In the genomic region with DNA sequence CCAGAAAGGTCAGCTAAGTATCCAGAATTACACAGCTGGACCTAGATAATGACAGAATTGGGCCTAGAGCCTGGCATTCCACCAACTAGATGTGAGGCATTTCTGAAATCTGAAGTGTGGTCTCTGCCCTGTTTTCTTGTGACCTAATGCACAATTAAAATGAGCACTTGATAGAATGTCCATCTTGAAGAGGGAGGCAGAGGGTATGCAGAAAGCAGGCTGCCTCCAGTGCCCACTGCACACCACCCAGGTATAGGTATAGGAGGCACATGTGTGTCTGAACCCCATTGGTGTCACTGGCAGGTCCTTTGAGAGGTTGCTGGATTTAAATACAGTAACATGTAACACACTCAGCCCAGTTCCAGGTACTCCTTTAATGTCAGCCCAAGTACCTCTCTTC, we compare ENCODE assay signal across 1 cellular context.
TF ChIP-seq lines count a peak whose summit lies in the region.

No MANE protein-coding gene starts in this region.

TF ChIP-seq in IMR-90, 13 proteins besides CTCF, POLR2A, EP300 and RAD21 (continued from another document):
- TF ChIP-seq ELK1 (IDR thresholded peaks at IDR 0.05; ENCODE audit: borderline replicate concordance, low read depth, low read length) = no peak
- no peak for TF ChIP-seq RCOR1 (IDR thresholded peaks at IDR 0.05; ENCODE audit: insufficient replicate concordance, low read length)
- TF ChIP-seq FOS (IDR thresholded peaks at IDR 0.05; ENCODE audit: low read depth, low read length) = no peak
- TF ChIP-seq NFE2L2 (IDR thresholded peaks at IDR 0.05; ENCODE audit: low read depth, low read length) = no peak
- TF ChIP-seq MXI1 (IDR thresholded peaks at IDR 0.05; ENCODE audit: borderline replicate concordance, low read depth, low read length) = no peak
- TF ChIP-seq BHLHE40 (IDR thresholded peaks at IDR 0.05; ENCODE audit: low read depth, low read length) = no peak
- TF ChIP-seq, protein P1, sequence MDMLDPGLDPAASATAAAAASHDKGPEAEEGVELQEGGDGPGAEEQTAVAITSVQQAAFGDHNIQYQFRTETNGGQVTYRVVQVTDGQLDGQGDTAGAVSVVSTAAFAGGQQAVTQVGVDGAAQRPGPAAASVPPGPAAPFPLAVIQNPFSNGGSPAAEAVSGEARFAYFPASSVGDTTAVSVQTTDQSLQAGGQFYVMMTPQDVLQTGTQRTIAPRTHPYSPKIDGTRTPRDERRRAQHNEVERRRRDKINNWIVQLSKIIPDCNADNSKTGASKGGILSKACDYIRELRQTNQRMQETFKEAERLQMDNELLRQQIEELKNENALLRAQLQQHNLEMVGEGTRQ (IDR thresholded peaks at IDR 0.05; ENCODE audit: low read depth, low read length) = no peak
TF ChIP-seq in IMR-90: peak in this region for 0.
